17 cellular contexts compared by ENCODE assay signal in the genomic region with DNA sequence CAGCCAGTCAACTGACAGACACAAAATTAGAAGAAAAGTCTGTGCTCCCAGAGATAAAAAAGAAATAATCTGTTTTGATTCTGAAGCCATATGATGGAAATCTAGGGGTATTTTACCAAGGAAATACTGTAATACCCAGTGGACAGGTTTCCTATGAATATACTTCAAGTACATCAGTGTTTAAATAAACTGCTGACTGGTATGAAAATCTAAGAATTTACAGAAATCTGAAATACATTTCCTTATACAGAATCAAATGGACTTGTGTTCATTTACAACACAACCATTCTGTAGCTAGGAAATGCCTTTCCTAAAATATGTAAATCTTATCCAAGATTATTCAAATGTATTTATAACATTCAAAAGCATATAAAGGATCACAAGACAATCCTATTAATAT.
"Had no signal": no experiment of that assay in that cellular context is flagged by ENCODE, and none has a peak within 500 bp of the region (broad histone marks: within the 10 kb centered on the region; RNA-seq: fewer than 3 reads in every experiment).

No MANE protein-coding gene starts in this region.

- H3K36me3 ChIP-seq: ovary had no signal

- FAIRE-seq: islet of Langerhans had no signal

- H3K9me3 ChIP-seq: ascending aorta, breast epithelium, heart right ventricle, lower lobe of right lung, ovary, SK-N-SH, thyroid gland had no signal

- DNase-seq: activated effector memory CD4-positive, alpha-beta T cell treated with Interleukin-2 at 50 U/mL for 16 hours; foreskin melanocyte; heart right ventricle; left colon; lower lobe of right lung; ovary; SK-N-SH; stimulated activated CD4-positive, alpha-beta T cell treated with anti-CD3 and anti-CD28 coated beads, Interleukin-12 subunit alpha, Interleukin-12 subunit beta, amount 100 ng/mL, for 4 hours; stimulated activated CD4-positive, alpha-beta T cell treated with anti-CD3 and anti-CD28 coated beads, Interleukin-2, amount 100 ng/mL, for 24 hours; T-helper 1 cell; thyroid gland; WERI-Rb-1 had no signal

- H3K4me3 Mint-ChIP-seq: dendritic cell treated with granulocyte-macrophage colony-stimulating factor and Interleukin-4, amounts not matched to agents 40 ng/mL and 50 ng/mL, for 4 days had no signal

- ATAC-seq: heart right ventricle, lower lobe of right lung had no signal

- H3K4me1 ChIP-seq: breast epithelium had no signal

- H3K4me3 ChIP-seq: ascending aorta, breast epithelium, heart right ventricle, lower lobe of right lung, ovary, thyroid gland had no signal

- H3K27ac ChIP-seq: ascending aorta, breast epithelium, epithelial cell of prostate, heart right ventricle, lower lobe of right lung, ovary, thyroid gland, WERI-Rb-1 had no signal

- H3K27me3 ChIP-seq: ascending aorta, breast epithelium, heart right ventricle, ovary, thyroid gland had no signal

- H3K9me3 Mint-ChIP-seq: dendritic cell treated with granulocyte-macrophage colony-stimulating factor and Interleukin-4, amounts not matched to agents 40 ng/mL and 50 ng/mL, for 4 days had no signal

- H3K27me3 Mint-ChIP-seq: dendritic cell treated with granulocyte-macrophage colony-stimulating factor and Interleukin-4, amounts not matched to agents 40 ng/mL and 50 ng/mL, for 4 days had no signal

- H3K27ac Mint-ChIP-seq: dendritic cell treated with granulocyte-macrophage colony-stimulating factor and Interleukin-4, amounts not matched to agents 40 ng/mL and 50 ng/mL, for 4 days had no signal
